In the genomic region with DNA sequence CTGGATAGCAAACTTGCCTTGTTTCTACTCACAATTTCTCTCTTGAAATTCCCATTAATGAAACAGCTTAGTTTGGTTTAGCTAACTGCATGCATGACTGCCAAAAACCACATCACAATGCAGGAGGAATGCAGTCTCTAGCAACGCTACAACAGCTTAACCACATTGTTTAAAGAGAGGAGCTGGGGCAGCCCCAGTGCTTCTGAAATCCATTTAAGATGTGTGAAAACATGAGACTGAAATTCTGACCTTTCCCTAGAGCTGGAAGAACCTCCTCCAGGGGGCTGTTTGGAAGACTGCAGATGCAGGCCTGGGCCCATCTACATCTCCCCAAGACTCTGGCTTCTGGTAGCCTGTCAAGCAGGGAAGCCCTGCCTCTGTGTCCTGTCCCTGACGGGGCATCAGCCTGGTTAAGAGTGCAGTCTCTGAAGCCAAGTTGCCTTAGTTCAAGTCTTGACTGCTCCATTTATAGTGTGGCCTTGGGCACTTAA, we compare ENCODE assay signal across 11 cellular contexts.
A peak's percentile ranks its signal among the peaks of the same experiment; 100 is the strongest.
DNase-seq lines count a peak whose midpoint lies in the region; ATAC-seq and TF ChIP-seq lines count a peak whose summit lies in the region.
"Had no signal": no experiment of that assay in that cellular context is flagged by ENCODE, and none has a peak within 500 bp of the region (broad histone marks: within the 10 kb centered on the region; RNA-seq: fewer than 3 reads in every experiment).

No MANE protein-coding gene starts in this region.

- ATAC-seq in HG03039 (IDR thresholded peaks at IDR 0.05; ENCODE audit: unreplicated experiment) (peak; percentile 70), GM18909 (IDR thresholded peaks at IDR 0.05; ENCODE audit: poor library complexity, unreplicated experiment) (no peak)

- H3K36me3 Mint-ChIP-seq in Caco-2 (ENCODE audit: insufficient read depth, unreplicated experiment): no peaks in the 10 kb centered on the region

- H3K4me3 ChIP-seq in muscle layer of colon (ENCODE audit: low read depth in 1 of 2, low read length in 2 of 2) (no peak overlapping the region), Caco-2 (ENCODE audit: low read depth, low read length) (no peak overlapping the region)
- H3K4me3 ChIP-seq: transverse colon had no signal

- H3K9me3 Mint-ChIP-seq in Caco-2 (ENCODE audit: unreplicated experiment): peaks cover 12% of the 10 kb centered on the region

- H3K27me3 ChIP-seq in muscle layer of colon (ENCODE audit: control insufficient read depth in 1 of 2, insufficient read depth in 2 of 2, low read length in 2 of 2) (no peaks in the 10 kb centered on the region), Caco-2 (replicated peaks; ENCODE audit: control insufficient read depth, insufficient read depth, low read length) (no peaks in the 10 kb centered on the region)
- H3K27me3 ChIP-seq: transverse colon had no signal

- peaks cover 22% of the 10 kb centered on the region for H3K4me1 ChIP-seq in muscle layer of colon (ENCODE audit: insufficient read depth, low read length)
- no peaks in the 10 kb centered on the region for H3K4me1 ChIP-seq in Caco-2

- H3K4me1 Mint-ChIP-seq in Caco-2 (ENCODE audit: low read depth, unreplicated experiment): no peaks in the 10 kb centered on the region

- TF ChIP-seq CTCF in Caco-2 (IDR thresholded peaks at IDR 0.05; ENCODE audit: insufficient read depth in 1 of 2, low read depth in 1 of 2, low read length in 1 of 2, severe bottlenecking in 1 of 2, unreplicated experiment in 1 of 2): no peak

- H3K9ac ChIP-seq in muscle layer of colon (ENCODE audit: low read length): no peak overlapping the region

- H3K9me3 ChIP-seq in muscle layer of colon (ENCODE audit: low read length) (no peaks in the 10 kb centered on the region), Caco-2 (no peaks in the 10 kb centered on the region)

- H3K27ac ChIP-seq in muscle layer of colon (ENCODE audit: low read depth, low read length): peak overlapping the region; percentile 56

- no TSS peak for BruUV-seq in Caco-2 (replicated peaks; lab: Mats Ljungman, UMichigan)

- peak; percentile 65 for DNase-seq in DMS79 treated with DMSO at 0.1 percent for 48 hours (lab: John Stamatoyannopoulos, UW)
- DNase-seq in T47D (ENCODE audit: low read depth in 1 of 2, low spot score in 1 of 2): peak; percentile 8 to 78
- DNase-seq in Caco-2: no peak
- no peak for DNase-seq in NCI-H345 treated with DMSO at 0.1 percent for 48 hours (lab: John Stamatoyannopoulos, UW; ENCODE audit: unreplicated experiment)
- DNase-seq in stimulated activated CD4-positive, alpha-beta T cell treated with anti-CD3 and anti-CD28 coated beads, Interleukin-2, amount 100 ng/mL, for 48 hours: no peak
- DNase-seq: posterior cingulate gyrus, T-helper 9 cell, transverse colon had no signal

- H3K27ac Mint-ChIP-seq in Caco-2 (ENCODE audit: unreplicated experiment): no peak overlapping the region

- H3K27me3 Mint-ChIP-seq in Caco-2 (ENCODE audit: insufficient read depth, unreplicated experiment): no peaks in the 10 kb centered on the region

- in situ Hi-C loops in T47D (cut with HindIII; ENCODE audit: low pct_unique_long_range_greater_than_20kb, low sequenced_read_pairs): no loop called here

- H3K4me3 Mint-ChIP-seq in Caco-2 (ENCODE audit: unreplicated experiment): no peak overlapping the region

- POLR2A ChIA-PET in Caco-2 (lab: Charles Lee): no interaction called here

- no peaks in the 10 kb centered on the region for H3K36me3 ChIP-seq in muscle layer of colon (ENCODE audit: insufficient read depth, low read length)
- no peaks in the 10 kb centered on the region for H3K36me3 ChIP-seq in Caco-2 (ENCODE audit: control insufficient read depth, insufficient read depth, low read length)
- H3K36me3 ChIP-seq: transverse colon had no signal

- intact Hi-C loops in Caco-2 (cut with micrococcal nuclease; ENCODE audit: unreplicated experiment): no loop called here

- CTCF ChIA-PET in Caco-2 (lab: Charles Lee): no interaction called here

Comparison
In these comparisons a context has a peak if more than half of its experiments do, and no peak if none do; other contexts are left out.
1. DNase-seq: peak in DMS79 treated with DMSO at 0.1 percent for 48 hours (single experiment) and T47D (2 of 2); none in Caco-2 (0 of 2), NCI-H345 treated with DMSO at 0.1 percent for 48 hours (single experiment) and stimulated activated CD4-positive, alpha-beta T cell treated with anti-CD3 and anti-CD28 coated beads, Interleukin-2, amount 100 ng/mL, for 48 hours (0 of 2).